1 cellular context compared by ENCODE assay signal in the genomic region with DNA sequence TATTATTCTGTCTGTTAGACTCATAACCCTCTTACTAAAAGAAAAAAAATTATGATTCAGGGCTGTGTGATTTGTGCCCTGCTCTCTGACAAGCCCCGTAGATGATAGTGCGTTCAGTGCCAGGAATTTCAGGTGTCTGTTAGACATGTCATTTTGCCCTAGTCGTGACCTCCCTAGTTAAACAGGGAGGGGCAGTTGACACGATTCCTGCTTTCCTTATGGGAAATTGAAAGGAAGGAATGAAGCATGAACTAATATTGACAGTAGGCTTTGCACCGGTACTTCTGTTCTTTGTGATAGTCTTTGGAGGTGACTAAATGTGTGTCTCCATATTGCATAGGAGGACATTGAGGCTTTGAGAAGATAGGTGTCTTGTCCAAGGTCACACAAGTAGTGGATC.
A peak's percentile ranks its signal among the peaks of the same experiment; 100 is the strongest.
TF ChIP-seq lines count a peak whose summit lies in the region.

No MANE protein-coding gene starts in this region.

TF ChIP-seq in HepG2, 621 proteins besides CTCF, POLR2A, EP300 and RAD21 (continued from another document and continues in another):
- TF ChIP-seq, protein P1, sequence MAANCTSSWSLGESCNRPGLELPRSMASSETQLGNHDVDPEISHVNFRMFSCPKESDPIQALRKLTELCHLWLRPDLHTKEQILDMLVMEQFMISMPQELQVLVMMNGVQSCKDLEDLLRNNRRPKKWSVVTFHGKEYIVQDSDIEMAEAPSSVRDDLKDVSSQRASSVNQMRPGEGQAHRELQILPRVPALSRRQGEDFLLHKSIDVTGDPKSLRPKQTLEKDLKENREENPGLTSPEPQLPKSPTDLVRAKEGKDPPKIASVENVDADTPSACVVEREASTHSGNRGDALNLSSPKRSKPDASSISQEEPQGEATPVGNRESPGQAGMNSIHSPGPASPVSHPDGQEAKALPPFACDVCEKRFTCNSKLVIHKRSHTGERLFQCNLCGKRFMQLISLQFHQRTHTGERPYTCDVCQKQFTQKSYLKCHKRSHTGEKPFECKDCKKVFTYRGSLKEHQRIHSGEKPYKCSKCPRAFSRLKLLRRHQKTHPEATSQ (CRISPR knock-in tag; IDR thresholded peaks at IDR 0.05; ENCODE audit: borderline replicate concordance) = peak; percentile 46; the same call in 1 of the 2 replicates
- TF ChIP-seq MBD4 (IDR thresholded peaks at IDR 0.05; ENCODE audit: borderline replicate concordance, low read length) = no peak
- TF ChIP-seq BRD4 (CRISPR knock-in tag; IDR thresholded peaks at IDR 0.05) = no peak
- TF ChIP-seq MYNN (CRISPR knock-in tag; IDR thresholded peaks at IDR 0.05; ENCODE audit: low read depth) = no peak
- TF ChIP-seq NR2C2 (CRISPR knock-in tag; IDR thresholded peaks at IDR 0.05; ENCODE audit: borderline replicate concordance) = no peak
- peak; percentile 53; the same call in 1 of the 2 replicates for TF ChIP-seq ZNF614 (CRISPR knock-in tag; IDR thresholded peaks at IDR 0.05; ENCODE audit: borderline replicate concordance)
- no peak for TF ChIP-seq ZNF703 (CRISPR knock-in tag; IDR thresholded peaks at IDR 0.05; ENCODE audit: borderline replicate concordance)
- no peak for TF ChIP-seq ZNF317 (CRISPR knock-in tag; IDR thresholded peaks at IDR 0.05)
- TF ChIP-seq, protein P2, sequence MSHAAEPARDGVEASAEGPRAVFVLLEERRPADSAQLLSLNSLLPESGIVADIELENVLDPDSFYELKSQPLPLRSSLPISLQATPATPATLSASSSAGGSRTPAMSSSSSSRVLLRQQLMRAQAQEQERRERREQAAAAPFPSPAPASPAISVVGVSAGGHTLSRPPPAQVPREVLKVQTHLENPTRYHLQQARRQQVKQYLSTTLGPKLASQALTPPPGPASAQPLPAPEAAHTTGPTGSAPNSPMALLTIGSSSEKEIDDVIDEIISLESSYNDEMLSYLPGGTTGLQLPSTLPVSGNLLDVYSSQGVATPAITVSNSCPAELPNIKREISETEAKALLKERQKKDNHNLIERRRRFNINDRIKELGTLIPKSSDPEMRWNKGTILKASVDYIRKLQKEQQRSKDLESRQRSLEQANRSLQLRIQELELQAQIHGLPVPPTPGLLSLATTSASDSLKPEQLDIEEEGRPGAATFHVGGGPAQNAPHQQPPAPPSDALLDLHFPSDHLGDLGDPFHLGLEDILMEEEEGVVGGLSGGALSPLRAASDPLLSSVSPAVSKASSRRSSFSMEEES (CRISPR knock-in tag; IDR thresholded peaks at IDR 0.05) = no peak
- TF ChIP-seq JUNB (CRISPR knock-in tag; IDR thresholded peaks at IDR 0.05; ENCODE audit: borderline replicate concordance) = peak; percentile 47; the same call in 1 of the 2 replicates
- no peak for TF ChIP-seq JDP2 (CRISPR knock-in tag; IDR thresholded peaks at IDR 0.05; ENCODE audit: borderline replicate concordance)
- TF ChIP-seq, protein P3, sequence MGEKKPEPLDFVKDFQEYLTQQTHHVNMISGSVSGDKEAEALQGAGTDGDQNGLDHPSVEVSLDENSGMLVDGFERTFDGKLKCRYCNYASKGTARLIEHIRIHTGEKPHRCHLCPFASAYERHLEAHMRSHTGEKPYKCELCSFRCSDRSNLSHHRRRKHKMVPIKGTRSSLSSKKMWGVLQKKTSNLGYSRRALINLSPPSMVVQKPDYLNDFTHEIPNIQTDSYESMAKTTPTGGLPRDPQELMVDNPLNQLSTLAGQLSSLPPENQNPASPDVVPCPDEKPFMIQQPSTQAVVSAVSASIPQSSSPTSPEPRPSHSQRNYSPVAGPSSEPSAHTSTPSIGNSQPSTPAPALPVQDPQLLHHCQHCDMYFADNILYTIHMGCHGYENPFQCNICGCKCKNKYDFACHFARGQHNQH (CRISPR knock-in tag; IDR thresholded peaks at IDR 0.05) = peak; percentile 23; the same call in 1 of the 2 replicates
- peak; percentile 100 for TF ChIP-seq RARA (CRISPR knock-in tag; IDR thresholded peaks at IDR 0.05)
- no peak for TF ChIP-seq NPAS2 (CRISPR knock-in tag; IDR thresholded peaks at IDR 0.05; ENCODE audit: borderline replicate concordance)
- TF ChIP-seq IKZF4 (CRISPR knock-in tag; IDR thresholded peaks at IDR 0.05; ENCODE audit: borderline replicate concordance, low read depth, not compliant biosample characterization) = no peak
- TF ChIP-seq, protein P4, sequence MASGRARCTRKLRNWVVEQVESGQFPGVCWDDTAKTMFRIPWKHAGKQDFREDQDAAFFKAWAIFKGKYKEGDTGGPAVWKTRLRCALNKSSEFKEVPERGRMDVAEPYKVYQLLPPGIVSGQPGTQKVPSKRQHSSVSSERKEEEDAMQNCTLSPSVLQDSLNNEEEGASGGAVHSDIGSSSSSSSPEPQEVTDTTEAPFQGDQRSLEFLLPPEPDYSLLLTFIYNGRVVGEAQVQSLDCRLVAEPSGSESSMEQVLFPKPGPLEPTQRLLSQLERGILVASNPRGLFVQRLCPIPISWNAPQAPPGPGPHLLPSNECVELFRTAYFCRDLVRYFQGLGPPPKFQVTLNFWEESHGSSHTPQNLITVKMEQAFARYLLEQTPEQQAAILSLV (CRISPR knock-in tag; IDR thresholded peaks at IDR 0.05; ENCODE audit: borderline replicate concordance) = no peak
- TF ChIP-seq, protein P5, sequence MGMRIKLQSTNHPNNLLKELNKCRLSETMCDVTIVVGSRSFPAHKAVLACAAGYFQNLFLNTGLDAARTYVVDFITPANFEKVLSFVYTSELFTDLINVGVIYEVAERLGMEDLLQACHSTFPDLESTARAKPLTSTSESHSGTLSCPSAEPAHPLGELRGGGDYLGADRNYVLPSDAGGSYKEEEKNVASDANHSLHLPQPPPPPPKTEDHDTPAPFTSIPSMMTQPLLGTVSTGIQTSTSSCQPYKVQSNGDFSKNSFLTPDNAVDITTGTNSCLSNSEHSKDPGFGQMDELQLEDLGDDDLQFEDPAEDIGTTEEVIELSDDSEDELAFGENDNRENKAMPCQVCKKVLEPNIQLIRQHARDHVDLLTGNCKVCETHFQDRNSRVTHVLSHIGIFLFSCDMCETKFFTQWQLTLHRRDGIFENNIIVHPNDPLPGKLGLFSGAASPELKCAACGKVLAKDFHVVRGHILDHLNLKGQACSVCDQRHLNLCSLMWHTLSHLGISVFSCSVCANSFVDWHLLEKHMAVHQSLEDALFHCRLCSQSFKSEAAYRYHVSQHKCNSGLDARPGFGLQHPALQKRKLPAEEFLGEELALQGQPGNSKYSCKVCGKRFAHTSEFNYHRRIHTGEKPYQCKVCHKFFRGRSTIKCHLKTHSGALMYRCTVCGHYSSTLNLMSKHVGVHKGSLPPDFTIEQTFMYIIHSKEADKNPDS (CRISPR knock-in tag; IDR thresholded peaks at IDR 0.05) = peak; percentile 54; the same call in 1 of the 2 replicates
- TF ChIP-seq MIER3 (CRISPR knock-in tag; IDR thresholded peaks at IDR 0.05; ENCODE audit: borderline replicate concordance) = peak; percentile 44; the same call in 1 of the 2 replicates
- TF ChIP-seq, protein P6, sequence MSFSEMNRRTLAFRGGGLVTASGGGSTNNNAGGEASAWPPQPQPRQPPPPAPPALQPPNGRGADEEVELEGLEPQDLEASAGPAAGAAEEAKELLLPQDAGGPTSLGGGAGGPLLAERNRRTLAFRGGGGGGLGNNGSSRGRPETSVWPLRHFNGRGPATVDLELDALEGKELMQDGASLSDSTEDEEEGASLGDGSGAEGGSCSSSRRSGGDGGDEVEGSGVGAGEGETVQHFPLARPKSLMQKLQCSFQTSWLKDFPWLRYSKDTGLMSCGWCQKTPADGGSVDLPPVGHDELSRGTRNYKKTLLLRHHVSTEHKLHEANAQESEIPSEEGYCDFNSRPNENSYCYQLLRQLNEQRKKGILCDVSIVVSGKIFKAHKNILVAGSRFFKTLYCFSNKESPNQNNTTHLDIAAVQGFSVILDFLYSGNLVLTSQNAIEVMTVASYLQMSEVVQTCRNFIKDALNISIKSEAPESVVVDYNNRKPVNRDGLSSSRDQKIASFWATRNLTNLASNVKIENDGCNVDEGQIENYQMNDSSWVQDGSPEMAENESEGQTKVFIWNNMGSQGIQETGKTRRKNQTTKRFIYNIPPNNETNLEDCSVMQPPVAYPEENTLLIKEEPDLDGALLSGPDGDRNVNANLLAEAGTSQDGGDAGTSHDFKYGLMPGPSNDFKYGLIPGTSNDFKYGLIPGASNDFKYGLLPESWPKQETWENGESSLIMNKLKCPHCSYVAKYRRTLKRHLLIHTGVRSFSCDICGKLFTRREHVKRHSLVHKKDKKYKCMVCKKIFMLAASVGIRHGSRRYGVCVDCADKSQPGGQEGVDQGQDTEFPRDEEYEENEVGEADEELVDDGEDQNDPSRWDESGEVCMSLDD (CRISPR knock-in tag; IDR thresholded peaks at IDR 0.05; ENCODE audit: borderline replicate concordance) = no peak
- TF ChIP-seq SP5 (CRISPR knock-in tag; IDR thresholded peaks at IDR 0.05; ENCODE audit: borderline replicate concordance, low read depth) = peak; percentile 98
- TF ChIP-seq, protein P7, sequence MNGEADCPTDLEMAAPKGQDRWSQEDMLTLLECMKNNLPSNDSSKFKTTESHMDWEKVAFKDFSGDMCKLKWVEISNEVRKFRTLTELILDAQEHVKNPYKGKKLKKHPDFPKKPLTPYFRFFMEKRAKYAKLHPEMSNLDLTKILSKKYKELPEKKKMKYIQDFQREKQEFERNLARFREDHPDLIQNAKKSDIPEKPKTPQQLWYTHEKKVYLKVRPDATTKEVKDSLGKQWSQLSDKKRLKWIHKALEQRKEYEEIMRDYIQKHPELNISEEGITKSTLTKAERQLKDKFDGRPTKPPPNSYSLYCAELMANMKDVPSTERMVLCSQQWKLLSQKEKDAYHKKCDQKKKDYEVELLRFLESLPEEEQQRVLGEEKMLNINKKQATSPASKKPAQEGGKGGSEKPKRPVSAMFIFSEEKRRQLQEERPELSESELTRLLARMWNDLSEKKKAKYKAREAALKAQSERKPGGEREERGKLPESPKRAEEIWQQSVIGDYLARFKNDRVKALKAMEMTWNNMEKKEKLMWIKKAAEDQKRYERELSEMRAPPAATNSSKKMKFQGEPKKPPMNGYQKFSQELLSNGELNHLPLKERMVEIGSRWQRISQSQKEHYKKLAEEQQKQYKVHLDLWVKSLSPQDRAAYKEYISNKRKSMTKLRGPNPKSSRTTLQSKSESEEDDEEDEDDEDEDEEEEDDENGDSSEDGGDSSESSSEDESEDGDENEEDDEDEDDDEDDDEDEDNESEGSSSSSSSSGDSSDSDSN (CRISPR knock-in tag; IDR thresholded peaks at IDR 0.05) = no peak
- 0 out of 2 replicates have a peak, but pooled peaks have one; percentile 56 for TF ChIP-seq ZSCAN9 (CRISPR knock-in tag; IDR thresholded peaks at IDR 0.05; ENCODE audit: borderline replicate concordance)
- TF ChIP-seq ZNF329 (CRISPR knock-in tag; IDR thresholded peaks at IDR 0.05; ENCODE audit: low read depth) = no peak
- TF ChIP-seq, protein P8, sequence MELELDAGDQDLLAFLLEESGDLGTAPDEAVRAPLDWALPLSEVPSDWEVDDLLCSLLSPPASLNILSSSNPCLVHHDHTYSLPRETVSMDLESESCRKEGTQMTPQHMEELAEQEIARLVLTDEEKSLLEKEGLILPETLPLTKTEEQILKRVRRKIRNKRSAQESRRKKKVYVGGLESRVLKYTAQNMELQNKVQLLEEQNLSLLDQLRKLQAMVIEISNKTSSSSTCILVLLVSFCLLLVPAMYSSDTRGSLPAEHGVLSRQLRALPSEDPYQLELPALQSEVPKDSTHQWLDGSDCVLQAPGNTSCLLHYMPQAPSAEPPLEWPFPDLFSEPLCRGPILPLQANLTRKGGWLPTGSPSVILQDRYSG (CRISPR knock-in tag; IDR thresholded peaks at IDR 0.05) = no peak
- TF ChIP-seq, protein P9, sequence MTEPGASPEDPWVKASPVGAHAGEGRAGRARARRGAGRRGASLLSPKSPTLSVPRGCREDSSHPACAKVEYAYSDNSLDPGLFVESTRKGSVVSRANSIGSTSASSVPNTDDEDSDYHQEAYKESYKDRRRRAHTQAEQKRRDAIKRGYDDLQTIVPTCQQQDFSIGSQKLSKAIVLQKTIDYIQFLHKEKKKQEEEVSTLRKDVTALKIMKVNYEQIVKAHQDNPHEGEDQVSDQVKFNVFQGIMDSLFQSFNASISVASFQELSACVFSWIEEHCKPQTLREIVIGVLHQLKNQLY (CRISPR knock-in tag; IDR thresholded peaks at IDR 0.05) = peak; percentile 57
- peak; percentile 79 for TF ChIP-seq FOSL2 (CRISPR knock-in tag; IDR thresholded peaks at IDR 0.05)
- no peak for TF ChIP-seq ZNF713 (CRISPR knock-in tag; IDR thresholded peaks at IDR 0.05)
- TF ChIP-seq, protein P10, sequence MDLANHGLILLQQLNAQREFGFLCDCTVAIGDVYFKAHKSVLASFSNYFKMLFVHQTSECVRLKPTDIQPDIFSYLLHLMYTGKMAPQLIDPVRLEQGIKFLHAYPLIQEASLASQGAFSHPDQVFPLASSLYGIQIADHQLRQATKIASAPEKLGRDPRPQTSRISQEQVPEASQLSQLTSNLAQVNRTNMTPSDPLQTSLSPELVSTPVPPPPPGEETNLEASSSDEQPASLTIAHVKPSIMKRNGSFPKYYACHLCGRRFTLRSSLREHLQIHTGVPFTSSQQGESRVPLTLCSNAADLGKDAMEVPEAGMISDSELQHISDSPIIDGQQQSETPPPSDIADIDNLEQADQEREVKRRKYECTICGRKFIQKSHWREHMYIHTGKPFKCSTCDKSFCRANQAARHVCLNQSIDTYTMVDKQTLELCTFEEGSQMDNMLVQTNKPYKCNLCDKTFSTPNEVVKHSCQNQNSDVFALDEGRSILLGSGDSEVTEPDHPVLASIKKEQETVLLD (CRISPR knock-in tag; IDR thresholded peaks at IDR 0.05; ENCODE audit: low read depth) = no peak
- TF ChIP-seq ZNF296 (CRISPR knock-in tag; conservative IDR thresholded peaks at IDR 0.05) = no peak
- no peak for TF ChIP-seq YEATS4 (CRISPR knock-in tag; IDR thresholded peaks at IDR 0.05; ENCODE audit: borderline replicate concordance)
- TF ChIP-seq PRPF4 (IDR thresholded peaks at IDR 0.05; ENCODE audit: low read depth, low read length, poor library complexity, severe bottlenecking) = no peak
- TF ChIP-seq TBP (CRISPR knock-in tag; IDR thresholded peaks at IDR 0.05) = no peak
- TF ChIP-seq DMAP1 (CRISPR knock-in tag; IDR thresholded peaks at IDR 0.05) = no peak; the same call in 1 of the 2 replicates
- no peak for TF ChIP-seq ZNF101 (CRISPR knock-in tag; IDR thresholded peaks at IDR 0.05; ENCODE audit: borderline replicate concordance, low read depth)
- TF ChIP-seq ZNF660 (CRISPR knock-in tag; IDR thresholded peaks at IDR 0.05; ENCODE audit: borderline replicate concordance, low read depth) = no peak
- no peak for TF ChIP-seq ISX (CRISPR knock-in tag; conservative IDR thresholded peaks at IDR 0.05)
- no peak for TF ChIP-seq ZNF773 (CRISPR knock-in tag; IDR thresholded peaks at IDR 0.05; ENCODE audit: borderline replicate concordance)
- no peak for TF ChIP-seq U2AF2 (IDR thresholded peaks at IDR 0.05; ENCODE audit: low read depth, low read length)
- TF ChIP-seq, protein P11, sequence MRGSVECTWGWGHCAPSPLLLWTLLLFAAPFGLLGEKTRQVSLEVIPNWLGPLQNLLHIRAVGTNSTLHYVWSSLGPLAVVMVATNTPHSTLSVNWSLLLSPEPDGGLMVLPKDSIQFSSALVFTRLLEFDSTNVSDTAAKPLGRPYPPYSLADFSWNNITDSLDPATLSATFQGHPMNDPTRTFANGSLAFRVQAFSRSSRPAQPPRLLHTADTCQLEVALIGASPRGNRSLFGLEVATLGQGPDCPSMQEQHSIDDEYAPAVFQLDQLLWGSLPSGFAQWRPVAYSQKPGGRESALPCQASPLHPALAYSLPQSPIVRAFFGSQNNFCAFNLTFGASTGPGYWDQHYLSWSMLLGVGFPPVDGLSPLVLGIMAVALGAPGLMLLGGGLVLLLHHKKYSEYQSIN (CRISPR knock-in tag; IDR thresholded peaks at IDR 0.05; ENCODE audit: borderline replicate concordance) = no peak
- TF ChIP-seq KMT2A (CRISPR knock-in tag; IDR thresholded peaks at IDR 0.05) = no peak
- no peak for TF ChIP-seq SMARCE1 (IDR thresholded peaks at IDR 0.05; ENCODE audit: borderline replicate concordance)
- TF ChIP-seq SCMH1 (CRISPR knock-in tag; IDR thresholded peaks at IDR 0.05; ENCODE audit: borderline replicate concordance) = no peak
- no peak for TF ChIP-seq ZNF225 (CRISPR knock-in tag; IDR thresholded peaks at IDR 0.05)
- no peak for TF ChIP-seq ZNF160 (CRISPR knock-in tag; IDR thresholded peaks at IDR 0.05)
- TF ChIP-seq ZNF337 (CRISPR knock-in tag; IDR thresholded peaks at IDR 0.05; ENCODE audit: borderline replicate concordance, low read depth) = no peak
